ENCODE assay signal across 1 cellular context in the genomic region with DNA sequence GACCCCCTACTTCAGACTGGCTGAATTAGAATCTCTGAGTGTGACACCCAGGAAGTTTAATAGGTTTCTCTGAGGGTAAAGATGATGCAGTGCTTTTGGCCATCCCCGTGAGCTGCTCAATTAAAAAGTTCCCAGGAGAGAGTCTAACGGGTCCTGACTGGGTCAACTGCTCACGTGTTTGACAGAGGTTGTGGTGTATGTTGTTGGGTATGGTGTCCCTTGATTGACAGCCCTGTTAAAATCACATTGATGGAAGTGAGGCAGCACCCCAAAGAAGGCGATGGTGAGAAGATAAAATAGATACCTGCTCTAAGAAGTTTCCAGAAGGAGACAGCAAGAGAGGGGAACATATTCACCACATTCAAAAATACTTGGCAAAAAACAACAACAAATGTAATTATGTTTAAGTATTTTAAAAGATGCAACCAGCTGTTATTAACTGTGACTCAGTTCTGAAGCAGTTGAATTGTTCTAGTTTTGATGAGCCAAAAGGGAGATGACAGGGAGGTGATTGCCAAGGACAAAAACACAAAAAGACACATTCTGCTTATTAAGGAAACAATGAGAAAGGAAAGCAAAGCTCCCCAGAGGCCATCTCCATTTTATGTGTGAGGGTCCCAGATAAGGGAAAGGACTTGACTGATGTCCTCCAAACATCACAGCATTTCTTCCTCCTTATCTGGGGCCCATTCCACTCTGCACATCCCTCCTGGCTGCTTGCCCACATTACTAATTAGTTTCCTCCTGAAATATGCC.
TF ChIP-seq lines count a peak whose summit lies in the region.

No MANE protein-coding gene starts in this region.

TF ChIP-seq in K562, 482 proteins besides CTCF, POLR2A, EP300 and RAD21 (continued from another document and continues in another):
- TF ChIP-seq, protein P1, sequence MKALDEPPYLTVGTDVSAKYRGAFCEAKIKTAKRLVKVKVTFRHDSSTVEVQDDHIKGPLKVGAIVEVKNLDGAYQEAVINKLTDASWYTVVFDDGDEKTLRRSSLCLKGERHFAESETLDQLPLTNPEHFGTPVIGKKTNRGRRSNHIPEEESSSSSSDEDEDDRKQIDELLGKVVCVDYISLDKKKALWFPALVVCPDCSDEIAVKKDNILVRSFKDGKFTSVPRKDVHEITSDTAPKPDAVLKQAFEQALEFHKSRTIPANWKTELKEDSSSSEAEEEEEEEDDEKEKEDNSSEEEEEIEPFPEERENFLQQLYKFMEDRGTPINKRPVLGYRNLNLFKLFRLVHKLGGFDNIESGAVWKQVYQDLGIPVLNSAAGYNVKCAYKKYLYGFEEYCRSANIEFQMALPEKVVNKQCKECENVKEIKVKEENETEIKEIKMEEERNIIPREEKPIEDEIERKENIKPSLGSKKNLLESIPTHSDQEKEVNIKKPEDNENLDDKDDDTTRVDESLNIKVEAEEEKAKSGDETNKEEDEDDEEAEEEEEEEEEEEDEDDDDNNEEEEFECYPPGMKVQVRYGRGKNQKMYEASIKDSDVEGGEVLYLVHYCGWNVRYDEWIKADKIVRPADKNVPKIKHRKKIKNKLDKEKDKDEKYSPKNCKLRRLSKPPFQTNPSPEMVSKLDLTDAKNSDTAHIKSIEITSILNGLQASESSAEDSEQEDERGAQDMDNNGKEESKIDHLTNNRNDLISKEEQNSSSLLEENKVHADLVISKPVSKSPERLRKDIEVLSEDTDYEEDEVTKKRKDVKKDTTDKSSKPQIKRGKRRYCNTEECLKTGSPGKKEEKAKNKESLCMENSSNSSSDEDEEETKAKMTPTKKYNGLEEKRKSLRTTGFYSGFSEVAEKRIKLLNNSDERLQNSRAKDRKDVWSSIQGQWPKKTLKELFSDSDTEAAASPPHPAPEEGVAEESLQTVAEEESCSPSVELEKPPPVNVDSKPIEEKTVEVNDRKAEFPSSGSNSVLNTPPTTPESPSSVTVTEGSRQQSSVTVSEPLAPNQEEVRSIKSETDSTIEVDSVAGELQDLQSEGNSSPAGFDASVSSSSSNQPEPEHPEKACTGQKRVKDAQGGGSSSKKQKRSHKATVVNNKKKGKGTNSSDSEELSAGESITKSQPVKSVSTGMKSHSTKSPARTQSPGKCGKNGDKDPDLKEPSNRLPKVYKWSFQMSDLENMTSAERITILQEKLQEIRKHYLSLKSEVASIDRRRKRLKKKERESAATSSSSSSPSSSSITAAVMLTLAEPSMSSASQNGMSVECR (CRISPR knock-in tag; IDR thresholded peaks at IDR 0.05): no peak
- no peak for TF ChIP-seq ZNF695 (CRISPR knock-in tag; IDR thresholded peaks at IDR 0.05)
- no peak for TF ChIP-seq CHD1 (IDR thresholded peaks at IDR 0.05; ENCODE audit: low read length)
- TF ChIP-seq, protein P2, sequence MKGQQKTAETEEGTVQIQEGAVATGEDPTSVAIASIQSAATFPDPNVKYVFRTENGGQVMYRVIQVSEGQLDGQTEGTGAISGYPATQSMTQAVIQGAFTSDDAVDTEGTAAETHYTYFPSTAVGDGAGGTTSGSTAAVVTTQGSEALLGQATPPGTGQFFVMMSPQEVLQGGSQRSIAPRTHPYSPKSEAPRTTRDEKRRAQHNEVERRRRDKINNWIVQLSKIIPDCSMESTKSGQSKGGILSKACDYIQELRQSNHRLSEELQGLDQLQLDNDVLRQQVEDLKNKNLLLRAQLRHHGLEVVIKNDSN (CRISPR knock-in tag; IDR thresholded peaks at IDR 0.05): peak; percentile 37; the same call in 1 of the 2 replicates
- TF ChIP-seq MTA2 (IDR thresholded peaks at IDR 0.05; ENCODE audit: low read depth): peak; percentile 65
- TF ChIP-seq XRCC4 (IDR thresholded peaks at IDR 0.05; ENCODE audit: extremely low read depth, insufficient read depth, insufficient read length): no peak
- peak; percentile 49; the same call in 1 of the 2 replicates for TF ChIP-seq PML (IDR thresholded peaks at IDR 0.05; ENCODE audit: low read length)
- TF ChIP-seq BCL6 (CRISPR knock-in tag; IDR thresholded peaks at IDR 0.05): no peak
- peak; percentile 86 for TF ChIP-seq TCF3 (CRISPR knock-in tag; IDR thresholded peaks at IDR 0.05)
- TF ChIP-seq, protein P3, sequence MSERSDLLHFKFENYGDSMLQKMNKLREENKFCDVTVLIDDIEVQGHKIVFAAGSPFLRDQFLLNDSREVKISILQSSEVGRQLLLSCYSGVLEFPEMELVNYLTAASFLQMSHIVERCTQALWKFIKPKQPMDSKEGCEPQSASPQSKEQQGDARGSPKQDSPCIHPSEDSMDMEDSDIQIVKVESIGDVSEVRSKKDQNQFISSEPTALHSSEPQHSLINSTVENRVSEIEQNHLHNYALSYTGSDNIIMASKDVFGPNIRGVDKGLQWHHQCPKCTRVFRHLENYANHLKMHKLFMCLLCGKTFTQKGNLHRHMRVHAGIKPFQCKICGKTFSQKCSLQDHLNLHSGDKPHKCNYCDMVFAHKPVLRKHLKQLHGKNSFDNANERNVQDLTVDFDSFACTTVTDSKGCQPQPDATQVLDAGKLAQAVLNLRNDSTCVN (CRISPR knock-in tag; IDR thresholded peaks at IDR 0.05): no peak
- TF ChIP-seq CXXC5 (CRISPR knock-in tag; IDR thresholded peaks at IDR 0.05): no peak
- TF ChIP-seq ZNF436 (CRISPR knock-in tag; IDR thresholded peaks at IDR 0.05): no peak
- no peak for TF ChIP-seq HSF4 (CRISPR knock-in tag; IDR thresholded peaks at IDR 0.05; ENCODE audit: borderline replicate concordance)
- TF ChIP-seq ZNF668 (CRISPR knock-in tag; IDR thresholded peaks at IDR 0.05): no peak
- peak; percentile 39; the same call in 1 of the 2 replicates for TF ChIP-seq FOSL1 (tag; conservative IDR thresholded peaks at IDR 0.05)
- TF ChIP-seq, protein P4, sequence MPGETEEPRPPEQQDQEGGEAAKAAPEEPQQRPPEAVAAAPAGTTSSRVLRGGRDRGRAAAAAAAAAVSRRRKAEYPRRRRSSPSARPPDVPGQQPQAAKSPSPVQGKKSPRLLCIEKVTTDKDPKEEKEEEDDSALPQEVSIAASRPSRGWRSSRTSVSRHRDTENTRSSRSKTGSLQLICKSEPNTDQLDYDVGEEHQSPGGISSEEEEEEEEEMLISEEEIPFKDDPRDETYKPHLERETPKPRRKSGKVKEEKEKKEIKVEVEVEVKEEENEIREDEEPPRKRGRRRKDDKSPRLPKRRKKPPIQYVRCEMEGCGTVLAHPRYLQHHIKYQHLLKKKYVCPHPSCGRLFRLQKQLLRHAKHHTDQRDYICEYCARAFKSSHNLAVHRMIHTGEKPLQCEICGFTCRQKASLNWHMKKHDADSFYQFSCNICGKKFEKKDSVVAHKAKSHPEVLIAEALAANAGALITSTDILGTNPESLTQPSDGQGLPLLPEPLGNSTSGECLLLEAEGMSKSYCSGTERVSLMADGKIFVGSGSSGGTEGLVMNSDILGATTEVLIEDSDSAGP (CRISPR knock-in tag; IDR thresholded peaks at IDR 0.05): no peak
- TF ChIP-seq ESRRB (CRISPR knock-in tag; IDR thresholded peaks at IDR 0.05; ENCODE audit: borderline replicate concordance): no peak
- TF ChIP-seq, protein P5, sequence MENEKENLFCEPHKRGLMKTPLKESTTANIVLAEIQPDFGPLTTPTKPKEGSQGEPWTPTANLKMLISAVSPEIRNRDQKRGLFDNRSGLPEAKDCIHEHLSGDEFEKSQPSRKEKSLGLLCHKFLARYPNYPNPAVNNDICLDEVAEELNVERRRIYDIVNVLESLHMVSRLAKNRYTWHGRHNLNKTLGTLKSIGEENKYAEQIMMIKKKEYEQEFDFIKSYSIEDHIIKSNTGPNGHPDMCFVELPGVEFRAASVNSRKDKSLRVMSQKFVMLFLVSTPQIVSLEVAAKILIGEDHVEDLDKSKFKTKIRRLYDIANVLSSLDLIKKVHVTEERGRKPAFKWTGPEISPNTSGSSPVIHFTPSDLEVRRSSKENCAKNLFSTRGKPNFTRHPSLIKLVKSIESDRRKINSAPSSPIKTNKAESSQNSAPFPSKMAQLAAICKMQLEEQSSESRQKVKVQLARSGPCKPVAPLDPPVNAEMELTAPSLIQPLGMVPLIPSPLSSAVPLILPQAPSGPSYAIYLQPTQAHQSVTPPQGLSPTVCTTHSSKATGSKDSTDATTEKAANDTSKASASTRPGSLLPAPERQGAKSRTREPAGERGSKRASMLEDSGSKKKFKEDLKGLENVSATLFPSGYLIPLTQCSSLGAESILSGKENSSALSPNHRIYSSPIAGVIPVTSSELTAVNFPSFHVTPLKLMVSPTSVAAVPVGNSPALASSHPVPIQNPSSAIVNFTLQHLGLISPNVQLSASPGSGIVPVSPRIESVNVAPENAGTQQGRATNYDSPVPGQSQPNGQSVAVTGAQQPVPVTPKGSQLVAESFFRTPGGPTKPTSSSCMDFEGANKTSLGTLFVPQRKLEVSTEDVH (IDR thresholded peaks at IDR 0.05; ENCODE audit: low read depth, partially characterized antibody): no peak
- TF ChIP-seq LEF1 (IDR thresholded peaks at IDR 0.05): peak; percentile 38; the same call in 1 of the 2 replicates
- TF ChIP-seq POLR2AphosphoS5 (IDR thresholded peaks at IDR 0.05; ENCODE audit: control insufficient read depth, insufficient read depth, low read depth, low read length): peak; percentile 75; the same call in 1 of the 2 replicates
- TF ChIP-seq BRD4 (IDR thresholded peaks at IDR 0.05): no peak
- TF ChIP-seq, protein P6, sequence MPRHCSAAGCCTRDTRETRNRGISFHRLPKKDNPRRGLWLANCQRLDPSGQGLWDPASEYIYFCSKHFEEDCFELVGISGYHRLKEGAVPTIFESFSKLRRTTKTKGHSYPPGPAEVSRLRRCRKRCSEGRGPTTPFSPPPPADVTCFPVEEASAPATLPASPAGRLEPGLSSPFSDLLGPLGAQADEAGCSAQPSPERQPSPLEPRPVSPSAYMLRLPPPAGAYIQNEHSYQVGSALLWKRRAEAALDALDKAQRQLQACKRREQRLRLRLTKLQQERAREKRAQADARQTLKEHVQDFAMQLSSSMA (CRISPR knock-in tag; IDR thresholded peaks at IDR 0.05): no peak
- TF ChIP-seq SMARCC2 (IDR thresholded peaks at IDR 0.05; ENCODE audit: low read depth): peak; percentile 57; the same call in 1 of the 2 replicates
- peak; percentile 73; the same call in 1 of the 2 replicates for TF ChIP-seq SMARCE1 (IDR thresholded peaks at IDR 0.05)
- TF ChIP-seq SIRT6 (IDR thresholded peaks at IDR 0.05; ENCODE audit: low read depth, low read length): no peak
- TF ChIP-seq, protein P7, sequence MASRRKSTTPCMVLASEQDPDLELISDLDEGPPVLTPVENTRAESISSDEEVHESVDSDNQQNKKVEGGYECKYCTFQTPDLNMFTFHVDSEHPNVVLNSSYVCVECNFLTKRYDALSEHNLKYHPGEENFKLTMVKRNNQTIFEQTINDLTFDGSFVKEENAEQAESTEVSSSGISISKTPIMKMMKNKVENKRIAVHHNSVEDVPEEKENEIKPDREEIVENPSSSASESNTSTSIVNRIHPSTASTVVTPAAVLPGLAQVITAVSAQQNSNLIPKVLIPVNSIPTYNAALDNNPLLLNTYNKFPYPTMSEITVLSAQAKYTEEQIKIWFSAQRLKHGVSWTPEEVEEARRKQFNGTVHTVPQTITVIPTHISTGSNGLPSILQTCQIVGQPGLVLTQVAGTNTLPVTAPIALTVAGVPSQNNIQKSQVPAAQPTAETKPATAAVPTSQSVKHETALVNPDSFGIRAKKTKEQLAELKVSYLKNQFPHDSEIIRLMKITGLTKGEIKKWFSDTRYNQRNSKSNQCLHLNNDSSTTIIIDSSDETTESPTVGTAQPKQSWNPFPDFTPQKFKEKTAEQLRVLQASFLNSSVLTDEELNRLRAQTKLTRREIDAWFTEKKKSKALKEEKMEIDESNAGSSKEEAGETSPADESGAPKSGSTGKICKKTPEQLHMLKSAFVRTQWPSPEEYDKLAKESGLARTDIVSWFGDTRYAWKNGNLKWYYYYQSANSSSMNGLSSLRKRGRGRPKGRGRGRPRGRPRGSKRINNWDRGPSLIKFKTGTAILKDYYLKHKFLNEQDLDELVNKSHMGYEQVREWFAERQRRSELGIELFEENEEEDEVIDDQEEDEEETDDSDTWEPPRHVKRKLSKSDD (conservative IDR thresholded peaks at IDR 0.05; ENCODE audit: low read length): no peak
- no peak for TF ChIP-seq THRAP3 (IDR thresholded peaks at IDR 0.05; ENCODE audit: borderline replicate concordance)
- TF ChIP-seq, protein P8, sequence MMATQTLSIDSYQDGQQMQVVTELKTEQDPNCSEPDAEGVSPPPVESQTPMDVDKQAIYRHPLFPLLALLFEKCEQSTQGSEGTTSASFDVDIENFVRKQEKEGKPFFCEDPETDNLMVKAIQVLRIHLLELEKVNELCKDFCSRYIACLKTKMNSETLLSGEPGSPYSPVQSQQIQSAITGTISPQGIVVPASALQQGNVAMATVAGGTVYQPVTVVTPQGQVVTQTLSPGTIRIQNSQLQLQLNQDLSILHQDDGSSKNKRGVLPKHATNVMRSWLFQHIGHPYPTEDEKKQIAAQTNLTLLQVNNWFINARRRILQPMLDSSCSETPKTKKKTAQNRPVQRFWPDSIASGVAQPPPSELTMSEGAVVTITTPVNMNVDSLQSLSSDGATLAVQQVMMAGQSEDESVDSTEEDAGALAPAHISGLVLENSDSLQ (IDR thresholded peaks at IDR 0.05): peak; percentile 96
- TF ChIP-seq, protein P9, sequence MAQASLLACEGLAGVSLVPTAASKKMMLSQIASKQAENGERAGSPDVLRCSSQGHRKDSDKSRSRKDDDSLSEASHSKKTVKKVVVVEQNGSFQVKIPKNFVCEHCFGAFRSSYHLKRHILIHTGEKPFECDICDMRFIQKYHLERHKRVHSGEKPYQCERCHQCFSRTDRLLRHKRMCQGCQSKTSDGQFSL (CRISPR knock-in tag; IDR thresholded peaks at IDR 0.05): no peak
- TF ChIP-seq, protein P9 (tag; IDR thresholded peaks at IDR 0.05): no peak
- TF ChIP-seq, protein P10, sequence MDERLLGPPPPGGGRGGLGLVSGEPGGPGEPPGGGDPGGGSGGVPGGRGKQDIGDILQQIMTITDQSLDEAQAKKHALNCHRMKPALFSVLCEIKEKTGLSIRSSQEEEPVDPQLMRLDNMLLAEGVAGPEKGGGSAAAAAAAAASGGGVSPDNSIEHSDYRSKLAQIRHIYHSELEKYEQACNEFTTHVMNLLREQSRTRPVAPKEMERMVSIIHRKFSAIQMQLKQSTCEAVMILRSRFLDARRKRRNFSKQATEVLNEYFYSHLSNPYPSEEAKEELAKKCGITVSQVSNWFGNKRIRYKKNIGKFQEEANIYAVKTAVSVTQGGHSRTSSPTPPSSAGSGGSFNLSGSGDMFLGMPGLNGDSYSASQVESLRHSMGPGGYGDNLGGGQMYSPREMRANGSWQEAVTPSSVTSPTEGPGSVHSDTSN (CRISPR knock-in tag; IDR thresholded peaks at IDR 0.05; ENCODE audit: low read depth): peak; percentile 42; the same call in 1 of the 2 replicates
- TF ChIP-seq, protein P10 (tag; conservative IDR thresholded peaks at IDR 0.05; ENCODE audit: low read depth): peak; percentile 30; the same call in 1 of the 2 replicates
- no peak for TF ChIP-seq NCOA2 (IDR thresholded peaks at IDR 0.05; ENCODE audit: partially characterized antibody in 2 of 2)
- 0 out of 2 replicates have a peak, but pooled peaks have one; percentile 39 for TF ChIP-seq STAT5A (IDR thresholded peaks at IDR 0.05; ENCODE audit: borderline replicate concordance, low read length)
- TF ChIP-seq RBM25 (IDR thresholded peaks at IDR 0.05; ENCODE audit: low read depth, low read length, severe bottlenecking): no peak
- TF ChIP-seq MTA3 (IDR thresholded peaks at IDR 0.05; ENCODE audit: borderline replicate concordance): 0 out of 2 replicates have a peak, but pooled peaks have one; percentile 30
